8 cellular contexts compared by ENCODE assay signal in genomic region chr3:193605876-193606275, GRCh38. TPM values are rescaled to one million over a fixed set of nuclear protein-coding genes. Genes with fewer than 3 reads are reported as not detected.
DNase-seq lines count a peak whose midpoint lies in the region; ATAC-seq and TF ChIP-seq lines count a peak whose summit lies in the region.

No MANE protein-coding gene starts in this region.

- POLR2A ChIA-PET in T-cell (lab: Charles Lee): no interaction called here

- TF ChIP-seq CTCF in kidney epithelial cell (IDR thresholded peaks at IDR 0.05; ENCODE audit: insufficient read depth, low read length, poor library complexity, severe bottlenecking): peak; percentile 78

- H3K27ac Mint-ChIP-seq in T-cell: no peak overlapping the region

- peaks cover 14% of the 10 kb centered on the region for H3K36me3 Mint-ChIP-seq in T-cell

- no peaks in the 10 kb centered on the region for H3K27me3 Mint-ChIP-seq in T-cell

- no peak overlapping the region for H3K4me3 ChIP-seq in kidney epithelial cell (ENCODE audit: low read depth, low read length)

- peaks cover 52 to 66% (median 55%) of the 10 kb centered on the region in 3 donors for H3K4me1 Mint-ChIP-seq in T-cell

- CTCF ChIA-PET in T-cell (lab: Charles Lee): interaction anchor here in 1 of 2 donors (0.7 kb wide), 1 partner anchor 20 kb away, joined by 3 read pairs; no protein-coding TSS in a partner anchor

- peak; percentile 81 for DNase-seq in ELR (ENCODE audit: low read depth)
- DNase-seq in MV-4-11 (lab: John Stamatoyannopoulos, UW): peak; percentile 57
- peak in 28 of 34 experiments; percentile 6 to 55 (median 29) for DNase-seq in T-cell
- peak; percentile 50 for DNase-seq in central memory CD4-positive, alpha-beta T cell
- DNase-seq in kidney epithelial cell (ENCODE audit: low read depth): no peak
- peak; percentile 15 to 50 (median 32) for DNase-seq in stimulated activated CD4-positive, alpha-beta T cell treated with anti-CD3 and anti-CD28 coated beads, TNF-alpha, amount 100 ng/mL, for 48 hours (ENCODE audit: low read depth in 3 of 3)
- no peak for DNase-seq in DMS114 treated with DMSO at 0.1 percent for 48 hours (lab: John Stamatoyannopoulos, UW; ENCODE audit: unreplicated experiment)

- peak; percentile 87 for ATAC-seq in GM21786 (IDR thresholded peaks at IDR 0.05; ENCODE audit: unreplicated experiment)
- ATAC-seq in T-cell (replicated peaks in 1 of 4): peak; percentile 55 to 72 (median 70)

- peaks cover 0 to 5% (median 4%) of the 10 kb centered on the region in 3 donors for H3K9me3 Mint-ChIP-seq in T-cell

- H3K4me3 Mint-ChIP-seq in T-cell: no peak overlapping the region

- H3K27me3 ChIP-seq in kidney epithelial cell (ENCODE audit: control insufficient read depth, insufficient read depth, low read length): no peaks in the 10 kb centered on the region

- no peaks in the 10 kb centered on the region for H3K36me3 ChIP-seq in kidney epithelial cell (ENCODE audit: control insufficient read depth, insufficient read depth, low read length)

RNA-seq across cellular contexts. Expression of gene OPA1, which starts 12.9 kb away (rescaled TPM):
- 10 to 100 TPM; 40.5 to 56.1 (median 41.9) TPM for total RNA-seq in T-cell
- total RNA-seq in kidney epithelial cell: 51.1 and 60.6 TPM in 2 replicates

RNA-seq across cellular contexts. Expression of gene ATP13A4, which starts 51.2 kb away (rescaled TPM):
- total RNA-seq in T-cell (1 to 10 TPM; 1.7 to 3.5 (median 2.0) TPM), kidney epithelial cell (0.42 and 1.6 TPM in 2 replicates)

Comparison
In these comparisons a context has a peak if more than half of its experiments do, and no peak if none do; other contexts are left out.
1. DNase-seq: peak in ELR (single experiment), MV-4-11 (single experiment), T-cell (28 of 34), central memory CD4-positive, alpha-beta T cell (single experiment) and stimulated activated CD4-positive, alpha-beta T cell treated with anti-CD3 and anti-CD28 coated beads, TNF-alpha, amount 100 ng/mL, for 48 hours (3 of 3); none in kidney epithelial cell (single experiment) and DMS114 treated with DMSO at 0.1 percent for 48 hours (single experiment).